ENCODE assay signal across 10 cellular contexts in the genomic region with DNA sequence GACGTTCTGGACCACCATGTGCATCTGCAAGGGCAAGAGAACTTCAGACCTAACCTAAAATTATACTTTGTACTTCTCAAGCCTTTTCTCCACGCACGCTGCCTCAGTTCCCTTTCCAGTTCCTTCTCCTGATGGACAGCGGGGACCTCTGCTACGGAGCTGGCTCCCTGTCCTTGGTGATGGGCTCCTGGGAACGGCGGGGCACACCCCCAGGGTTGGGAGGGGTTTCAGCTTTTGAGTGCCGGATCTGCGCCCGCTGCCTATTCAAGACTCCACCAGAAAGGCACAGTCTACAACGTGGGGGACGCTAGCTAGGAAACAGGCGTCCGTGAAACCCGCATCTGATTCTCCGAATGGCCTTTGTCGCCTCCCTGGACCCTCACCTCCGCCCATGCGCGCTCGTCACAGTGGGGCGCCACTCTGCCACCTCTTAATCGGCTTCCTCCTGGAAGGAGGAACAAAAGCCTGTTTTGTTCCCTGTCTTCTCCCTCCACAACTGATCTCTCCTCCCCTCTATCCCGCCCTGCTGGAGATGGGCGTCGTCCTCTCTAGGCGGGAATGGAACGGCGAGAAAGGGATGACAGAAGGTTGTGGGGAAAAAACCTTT. TPM values are rescaled to one million over a fixed set of nuclear protein-coding genes. Genes with fewer than 3 reads are reported as not detected.
DNase-seq lines count a peak whose midpoint lies in the region; ATAC-seq and TF ChIP-seq lines count a peak whose summit lies in the region.
"Had no signal": no experiment of that assay in that cellular context is flagged by ENCODE, and none has a peak within 500 bp of the region (broad histone marks: within the 10 kb centered on the region; RNA-seq: fewer than 3 reads in every experiment).

No MANE protein-coding gene starts in this region.

- H3K4me3 ChIP-seq in A673 (ENCODE audit: low read depth, low read length, poor library complexity, severe bottlenecking) (no peak overlapping the region), breast epithelium (peak overlapping the region in 2 of 3 donors; percentile 40 to 61)

- CTCF ChIA-PET in A673 (lab: Charles Lee), result no interaction called here
- CTCF ChIA-PET in activated CD8-positive, alpha-beta memory T cell treated with anti-CD3 and anti-CD28 coated beads, Interleukin-2, amount 10 ng/mL, durations not matched to agents 7 days and 5 days (lab: Charles Lee), result no interaction called here

- H3K9me3 Mint-ChIP-seq in mesothelial cell of epicardium, result no peaks in the 10 kb centered on the region
- H3K9me3 Mint-ChIP-seq in activated CD8-positive, alpha-beta memory T cell treated with anti-CD3 and anti-CD28 coated beads, Interleukin-2, amount 10 ng/mL, durations not matched to agents 7 days and 5 days (ENCODE audit: low read depth), result no peaks in the 10 kb centered on the region

- peak overlapping the region; percentile 58 for H3K4me3 Mint-ChIP-seq in mesothelial cell of epicardium
- no peak overlapping the region for H3K4me3 Mint-ChIP-seq in activated CD8-positive, alpha-beta memory T cell treated with anti-CD3 and anti-CD28 coated beads, Interleukin-2, amount 10 ng/mL, durations not matched to agents 7 days and 5 days

- ATAC-seq in GM18907 (IDR thresholded peaks at IDR 0.05; ENCODE audit: unreplicated experiment) (no peak), GM18519 (IDR thresholded peaks at IDR 0.05; ENCODE audit: low FRiP score, unreplicated experiment) (no peak)
- ATAC-seq in activated CD8-positive, alpha-beta memory T cell treated with anti-CD3 and anti-CD28 coated beads, Interleukin-2, amount 10 ng/mL, durations not matched to agents 7 days and 5 days, result no peak

- peaks cover 90% of the 10 kb centered on the region for H3K27me3 Mint-ChIP-seq in mesothelial cell of epicardium (ENCODE audit: low read depth)
- peaks cover 47% of the 10 kb centered on the region for H3K27me3 Mint-ChIP-seq in activated CD8-positive, alpha-beta memory T cell treated with anti-CD3 and anti-CD28 coated beads, Interleukin-2, amount 10 ng/mL, durations not matched to agents 7 days and 5 days

- no peaks in the 10 kb centered on the region for H3K9me3 ChIP-seq in A673 (ENCODE audit: low read depth, low read length, poor library complexity, severe bottlenecking)
- H3K9me3 ChIP-seq in breast epithelium, result no peaks in the 10 kb centered on the region

- H3K36me3 ChIP-seq in A673 (ENCODE audit: insufficient read depth, low read length, poor library complexity, severe bottlenecking) (no peaks in the 10 kb centered on the region), breast epithelium (no peaks in the 10 kb centered on the region)

- H3K36me3 Mint-ChIP-seq in mesothelial cell of epicardium, result no peaks in the 10 kb centered on the region
- H3K36me3 Mint-ChIP-seq in activated CD8-positive, alpha-beta memory T cell treated with anti-CD3 and anti-CD28 coated beads, Interleukin-2, amount 10 ng/mL, durations not matched to agents 7 days and 5 days, result peaks cover 1% of the 10 kb centered on the region

- intact Hi-C loops in A673 (cut with micrococcal nuclease; ENCODE audit: unreplicated experiment), result no loop called here
- intact Hi-C loops in breast epithelium (cut with DNase I; ENCODE audit: low total_unique reads), result no loop called here

- TF ChIP-seq POLR2A in breast epithelium (IDR thresholded peaks at IDR 0.05), result no peak

- BruUV-seq in A673 (replicated peaks; lab: Mats Ljungman, UMichigan), result no TSS peak

- POLR2A ChIA-PET in A673 (lab: Charles Lee; ENCODE audit: low non-redundant PET), result no interaction called here

- TF ChIP-seq CTCF in A673 (conservative IDR thresholded peaks at IDR 0.05; ENCODE audit: low read depth, low read length), result no peak
- TF ChIP-seq CTCF in breast epithelium (IDR thresholded peaks at IDR 0.05), result no peak
- no peak for TF ChIP-seq CTCF in mesothelial cell of epicardium (IDR thresholded peaks at IDR 0.05; ENCODE audit: unreplicated experiment)

- H3K27ac ChIP-seq in A673 (ENCODE audit: low read depth, low read length, poor library complexity, severe bottlenecking) (no peak overlapping the region), breast epithelium (no peak overlapping the region)

- H3K4me1 ChIP-seq in A673 (ENCODE audit: insufficient read depth, low read length, poor library complexity, severe bottlenecking) (no peaks in the 10 kb centered on the region), breast epithelium (no peaks in the 10 kb centered on the region)

- H3K27ac Mint-ChIP-seq in mesothelial cell of epicardium, result no peak overlapping the region
- no peak overlapping the region for H3K27ac Mint-ChIP-seq in activated CD8-positive, alpha-beta memory T cell treated with anti-CD3 and anti-CD28 coated beads, Interleukin-2, amount 10 ng/mL, durations not matched to agents 7 days and 5 days

- H3K27me3 ChIP-seq in A673 (replicated peaks; ENCODE audit: insufficient read depth, low read depth, low read length, poor library complexity), result peaks cover 72% of the 10 kb centered on the region
- peaks cover 0 to 16% of the 10 kb centered on the region in 2 donors for H3K27me3 ChIP-seq in breast epithelium

- peaks cover 18% of the 10 kb centered on the region for H3K4me1 Mint-ChIP-seq in mesothelial cell of epicardium
- no peaks in the 10 kb centered on the region for H3K4me1 Mint-ChIP-seq in activated CD8-positive, alpha-beta memory T cell treated with anti-CD3 and anti-CD28 coated beads, Interleukin-2, amount 10 ng/mL, durations not matched to agents 7 days and 5 days

- DNase-seq in A673 (ENCODE audit: low spot score), result peak; percentile 11
- DNase-seq in NCI-H1105 (lab: John Stamatoyannopoulos, UW), result peak; percentile 70
- DNase-seq in breast epithelium (ENCODE audit: low spot score in 2 of 2), result no peak
- no peak for DNase-seq in mesothelial cell of epicardium (ENCODE audit: low spot score in 2 of 2, unreplicated experiment in 2 of 2)
- no peak for DNase-seq in activated CD8-positive, alpha-beta memory T cell treated with anti-CD3 and anti-CD28 coated beads, Interleukin-2, amount 10 ng/mL, durations not matched to agents 7 days and 5 days
- DNase-seq in activated naive CD4-positive, alpha-beta T cell treated with Interleukin-2 at 50 U/mL for 16 hours, result no peak
- DNase-seq: amniotic stem cell had no signal

RNA-seq across cellular contexts. Expression of gene GPR149, which starts 2.2 kb away (rescaled TPM):
- total RNA-seq in A673 (2021) (not detected in 2 replicates), breast epithelium (not detected), mesothelial cell of epicardium (not detected in 3 replicates)
- total RNA-seq in activated CD8-positive, alpha-beta memory T cell treated with anti-CD3 and anti-CD28 coated beads, Interleukin-2, amount 10 ng/mL, durations not matched to agents 7 days and 5 days, result not detected
- total RNA-seq: glomerular endothelial cell had no signal

Comparison
In these comparisons a context has a peak if more than half of its experiments do, and no peak if none do; other contexts are left out.
1. DNase-seq: peak in A673 (single experiment) and NCI-H1105 (single experiment); none in breast epithelium (0 of 2), mesothelial cell of epicardium (0 of 2), activated CD8-positive, alpha-beta memory T cell treated with anti-CD3 and anti-CD28 coated beads, Interleukin-2, amount 10 ng/mL, durations not matched to agents 7 days and 5 days (single experiment) and activated naive CD4-positive, alpha-beta T cell treated with Interleukin-2 at 50 U/mL for 16 hours (single experiment).